In the genomic region with DNA sequence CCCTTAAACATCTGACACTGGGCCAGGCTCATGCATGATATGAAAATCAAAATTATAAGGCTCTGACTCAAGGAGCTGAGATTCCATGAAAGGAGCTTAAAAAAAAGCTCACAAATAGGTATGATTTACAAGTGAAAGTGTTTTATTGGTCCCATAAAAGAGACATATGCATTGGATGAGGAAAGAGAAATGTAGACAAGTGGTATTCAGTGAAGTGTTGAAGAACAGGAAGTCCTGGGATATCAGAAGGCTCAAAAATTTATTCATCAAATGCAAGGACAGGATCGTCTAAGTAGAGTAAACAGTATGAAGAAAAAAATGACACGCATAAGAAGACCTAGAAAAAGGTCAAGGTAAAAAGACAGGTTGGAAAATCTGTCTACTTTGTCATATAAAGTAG, we compare ENCODE assay signal across 18 cellular contexts.
DNase-seq lines count a peak whose midpoint lies in the region; ATAC-seq and TF ChIP-seq lines count a peak whose summit lies in the region.
"Had no signal": no experiment of that assay in that cellular context is flagged by ENCODE, and none has a peak within 500 bp of the region (broad histone marks: within the 10 kb centered on the region; RNA-seq: fewer than 3 reads in every experiment).

No MANE protein-coding gene starts in this region.

- H3K79me2 ChIP-seq in H9 (ENCODE audit: insufficient read depth, low read length) = no peaks in the 10 kb centered on the region

- H2AK5ac ChIP-seq in H9 (ENCODE audit: insufficient read length, low read length) = no peak overlapping the region

- intact Hi-C loops in activated CD8-positive, alpha-beta T cell treated with anti-CD3 and anti-CD28 coated beads for 36 hours (cut with micrococcal nuclease) = loop anchor here (10.0 kb wide), 2 partner anchors 655 to 925 kb away; no protein-coding TSS in a partner anchor
- intact Hi-C loops in natural killer cell (cut with micrococcal nuclease) = loop anchor here (10.0 kb wide), 1 partner anchor 655 kb away; no protein-coding TSS in a partner anchor

- H3K4me1 Mint-ChIP-seq in activated CD8-positive, alpha-beta T cell treated with anti-CD3 and anti-CD28 coated beads, Interleukin-2, amount 10 ng/mL, durations not matched to agents 7 days and 5 days (ENCODE audit: low read depth) = peaks cover 3% of the 10 kb centered on the region
- H3K4me1 Mint-ChIP-seq in activated CD8-positive, alpha-beta T cell treated with anti-CD3 and anti-CD28 coated beads for 36 hours (ENCODE audit: low read depth) = peaks cover 14% of the 10 kb centered on the region
- H3K4me1 Mint-ChIP-seq in natural killer cell = no peaks in the 10 kb centered on the region
- peaks cover 0 to 9% of the 10 kb centered on the region in 2 donors for H3K4me1 Mint-ChIP-seq in natural killer cell treated with Interleukin-12 subunit alpha and Interleukin-12 subunit beta and Interleukin-15 and Interleukin-18, amount 100 ng/mL, for 72 hours (ENCODE audit: low read depth in 2 of 2)
- peaks cover under 1 to 2% of the 10 kb centered on the region in 2 donors for H3K4me1 Mint-ChIP-seq in immature natural killer cell
- H3K4me1 Mint-ChIP-seq in H9 = no peaks in the 10 kb centered on the region
- H3K4me1 Mint-ChIP-seq: GM23338 had no signal

- H4K91ac ChIP-seq in H9 (ENCODE audit: insufficient read length, low read depth, low read length) = no peak overlapping the region

- CTCF ChIA-PET in activated CD8-positive, alpha-beta T cell treated with anti-CD3 and anti-CD28 coated beads, Interleukin-2, amount 10 ng/mL, durations not matched to agents 7 days and 5 days (lab: Charles Lee) = interaction anchor here (0.6 to 1.8 kb wide), 4 partner anchors 9 to 1385 kb away, joined by 3 to 4 read pairs (median 4); no protein-coding TSS in a partner anchor
- CTCF ChIA-PET in activated CD8-positive, alpha-beta T cell treated with anti-CD3 and anti-CD28 coated beads for 36 hours (lab: Charles Lee) = interaction anchor here (0.8 kb wide), 1 partner anchor 241 kb away, joined by 3 read pairs; no protein-coding TSS in a partner anchor

- no peak overlapping the region for H2BK15ac ChIP-seq in H9 (ENCODE audit: low read depth, low read length)

- no peak overlapping the region for H2BK5ac ChIP-seq in H9 (ENCODE audit: insufficient read length, low read length)

- H4K8ac ChIP-seq in H9 (replicated peaks; ENCODE audit: insufficient read length, low read depth, low read length) = no peak overlapping the region

- H3K9me3 ChIP-seq in H9 (ENCODE audit: control insufficient read depth, low read depth, low read length) = no peaks in the 10 kb centered on the region
- H3K9me3 ChIP-seq: BLaER1 treated with 17β-estradiol and CSF1 and Interleukin-3, amounts not matched to agents 10 nM and 100 nM had no signal

- DNase-seq in activated CD8-positive, alpha-beta T cell treated with anti-CD3 and anti-CD28 coated beads, Interleukin-2, amount 10 ng/mL, durations not matched to agents 7 days and 5 days = no peak
- DNase-seq in activated CD8-positive, alpha-beta T cell treated with anti-CD3 and anti-CD28 coated beads for 36 hours = no peak
- DNase-seq in natural killer cell = no peak
- no peak for DNase-seq in natural killer cell treated with Interleukin-12 subunit alpha and Interleukin-12 subunit beta and Interleukin-15 and Interleukin-18, amount 100 ng/mL, for 72 hours (ENCODE audit: low spot score)
- DNase-seq in immature natural killer cell = no peak
- DNase-seq in H9 = no peak
- DNase-seq in islet precursor cell = no peak
- DNase-seq: 8988T; Calu3; CD8-positive, alpha-beta T cell; DMS79 treated with DMSO at 0.1 percent for 48 hours; GF-D8; HFFc6 had no signal

- no peak overlapping the region for H3K56ac ChIP-seq in H9 (ENCODE audit: insufficient read length, low read depth, low read length)

- H3K27me3 Mint-ChIP-seq in activated CD8-positive, alpha-beta T cell treated with anti-CD3 and anti-CD28 coated beads, Interleukin-2, amount 10 ng/mL, durations not matched to agents 7 days and 5 days (ENCODE audit: low read depth) = no peaks in the 10 kb centered on the region
- H3K27me3 Mint-ChIP-seq in activated CD8-positive, alpha-beta T cell treated with anti-CD3 and anti-CD28 coated beads for 36 hours = no peaks in the 10 kb centered on the region
- H3K27me3 Mint-ChIP-seq in natural killer cell (ENCODE audit: low read depth in 2 of 2) = no peaks in the 10 kb centered on the region
- H3K27me3 Mint-ChIP-seq in natural killer cell treated with Interleukin-12 subunit alpha and Interleukin-12 subunit beta and Interleukin-15 and Interleukin-18, amount 100 ng/mL, for 72 hours = no peaks in the 10 kb centered on the region
- peaks cover 0 to 2% (median 0%) of the 10 kb centered on the region in 3 donors for H3K27me3 Mint-ChIP-seq in immature natural killer cell (ENCODE audit: low read depth in 3 of 3)
- no peaks in the 10 kb centered on the region for H3K27me3 Mint-ChIP-seq in H9 (ENCODE audit: low read depth)
- H3K27me3 Mint-ChIP-seq: B cell had no signal

- no peaks in the 10 kb centered on the region for H3K4me1 ChIP-seq in H9 (ENCODE audit: insufficient read depth, low read length)
- H3K4me1 ChIP-seq: BLaER1 treated with 17β-estradiol and CSF1 and Interleukin-3, amounts not matched to agents 10 nM and 100 nM had no signal

- no peak overlapping the region for H2BK120ac ChIP-seq in H9 (ENCODE audit: low read depth, low read length, poor library complexity, severe bottlenecking)

- no peak overlapping the region for H4K5ac ChIP-seq in H9 (ENCODE audit: insufficient read length, low read depth, low read length)

- H3K4me3 Mint-ChIP-seq in activated CD8-positive, alpha-beta T cell treated with anti-CD3 and anti-CD28 coated beads, Interleukin-2, amount 10 ng/mL, durations not matched to agents 7 days and 5 days = no peak overlapping the region
- no peak overlapping the region for H3K4me3 Mint-ChIP-seq in activated CD8-positive, alpha-beta T cell treated with anti-CD3 and anti-CD28 coated beads for 36 hours
- H3K4me3 Mint-ChIP-seq in natural killer cell (no peak overlapping the region), immature natural killer cell (no peak overlapping the region), H9 (no peak overlapping the region)
- no peak overlapping the region for H3K4me3 Mint-ChIP-seq in natural killer cell treated with Interleukin-12 subunit alpha and Interleukin-12 subunit beta and Interleukin-15 and Interleukin-18, amount 100 ng/mL, for 72 hours
- H3K4me3 Mint-ChIP-seq: B cell; CD8-positive, alpha-beta T cell; GM23338; HFFc6 had no signal

- H3K4ac ChIP-seq in H9 (ENCODE audit: low read depth, low read length) = no peak overlapping the region

- H3K14ac ChIP-seq in H9 (ENCODE audit: insufficient read depth, low read length) = no peak overlapping the region

- no peaks in the 10 kb centered on the region for H3K27me3 ChIP-seq in H9 (ENCODE audit: insufficient read depth, low read length)
- H3K27me3 ChIP-seq: BLaER1 treated with 17β-estradiol and CSF1 and Interleukin-3, amounts not matched to agents 10 nM and 100 nM had no signal

- no peak overlapping the region for H3K23ac ChIP-seq in H9 (ENCODE audit: insufficient read length, low read depth, low read length)

- H2BK12ac ChIP-seq in H9 (ENCODE audit: insufficient read length, low read depth, low read length) = no peak overlapping the region

- H3K23me2 ChIP-seq in H9 (ENCODE audit: insufficient read length, low read depth, low read length, poor library complexity, severe bottlenecking) = no peaks in the 10 kb centered on the region

- H2AFZ ChIP-seq in H9 (ENCODE audit: low read length) = no peak overlapping the region
- H2AFZ ChIP-seq: GM23338 had no signal

- H4K20me1 ChIP-seq in H9 (ENCODE audit: control insufficient read depth, insufficient read depth, insufficient read length) = no peaks in the 10 kb centered on the region
- H4K20me1 ChIP-seq: BLaER1 treated with 17β-estradiol and CSF1 and Interleukin-3, amounts not matched to agents 10 nM and 100 nM had no signal

- no peak overlapping the region for H3K4me2 ChIP-seq in H9 (ENCODE audit: insufficient read depth, insufficient read length, low read length)
- H3K4me2 ChIP-seq: BLaER1 treated with 17β-estradiol and CSF1 and Interleukin-3, amounts not matched to agents 10 nM and 100 nM; GM23338 had no signal

- no peak overlapping the region for H3K27ac ChIP-seq in H9 (ENCODE audit: insufficient read length, low read depth, low read length)
- H3K27ac ChIP-seq: BLaER1 treated with 17β-estradiol and CSF1 and Interleukin-3, amounts not matched to agents 10 nM and 100 nM; HL-60 had no signal

- no peaks in the 10 kb centered on the region for H3K79me1 ChIP-seq in H9 (ENCODE audit: insufficient read depth, low read depth, low read length, poor library complexity, severe bottlenecking)

- H3K27ac Mint-ChIP-seq in activated CD8-positive, alpha-beta T cell treated with anti-CD3 and anti-CD28 coated beads, Interleukin-2, amount 10 ng/mL, durations not matched to agents 7 days and 5 days = peak overlapping the region; percentile 8
- H3K27ac Mint-ChIP-seq in activated CD8-positive, alpha-beta T cell treated with anti-CD3 and anti-CD28 coated beads for 36 hours = no peak overlapping the region
- peak overlapping the region; percentile 3 to 4 for H3K27ac Mint-ChIP-seq in natural killer cell
- H3K27ac Mint-ChIP-seq in natural killer cell treated with Interleukin-12 subunit alpha and Interleukin-12 subunit beta and Interleukin-15 and Interleukin-18, amount 100 ng/mL, for 72 hours = no peak overlapping the region
- peak overlapping the region in 4 of 6 donors; percentile 10 to 54 (median 34) for H3K27ac Mint-ChIP-seq in immature natural killer cell
- no peak overlapping the region for H3K27ac Mint-ChIP-seq in H9
- H3K27ac Mint-ChIP-seq: B cell; CD8-positive, alpha-beta T cell; GM23338; HFFc6 had no signal

- H3K9ac ChIP-seq in H9 (ENCODE audit: extremely low read depth, insufficient read length, low read length) = no peak overlapping the region
- H3K9ac ChIP-seq: BLaER1 treated with 17β-estradiol and CSF1 and Interleukin-3, amounts not matched to agents 10 nM and 100 nM had no signal

- no peaks in the 10 kb centered on the region for H3K9me3 Mint-ChIP-seq in activated CD8-positive, alpha-beta T cell treated with anti-CD3 and anti-CD28 coated beads, Interleukin-2, amount 10 ng/mL, durations not matched to agents 7 days and 5 days (ENCODE audit: insufficient read depth)
- no peaks in the 10 kb centered on the region for H3K9me3 Mint-ChIP-seq in activated CD8-positive, alpha-beta T cell treated with anti-CD3 and anti-CD28 coated beads for 36 hours
- no peaks in the 10 kb centered on the region for H3K9me3 Mint-ChIP-seq in natural killer cell
- H3K9me3 Mint-ChIP-seq in natural killer cell treated with Interleukin-12 subunit alpha and Interleukin-12 subunit beta and Interleukin-15 and Interleukin-18, amount 100 ng/mL, for 72 hours = no peaks in the 10 kb centered on the region
- H3K9me3 Mint-ChIP-seq in immature natural killer cell = no peaks in the 10 kb centered on the region
- no peaks in the 10 kb centered on the region for H3K9me3 Mint-ChIP-seq in H9
- H3K9me3 Mint-ChIP-seq: CD8-positive, alpha-beta T cell; GM23338; HFFc6 had no signal

- no peak for ATAC-seq in activated CD8-positive, alpha-beta T cell treated with anti-CD3 and anti-CD28 coated beads, Interleukin-2, amount 10 ng/mL, durations not matched to agents 7 days and 5 days
- ATAC-seq in activated CD8-positive, alpha-beta T cell treated with anti-CD3 and anti-CD28 coated beads for 36 hours = no peak
- no peak for ATAC-seq in natural killer cell
- no peak for ATAC-seq in natural killer cell treated with Interleukin-12 subunit alpha and Interleukin-12 subunit beta and Interleukin-15 and Interleukin-18, amount 100 ng/mL, for 72 hours
- ATAC-seq: CD8-positive, alpha-beta T cell; GM23338; HCT116 had no signal

- POLR2A ChIA-PET in activated CD8-positive, alpha-beta T cell treated with anti-CD3 and anti-CD28 coated beads, Interleukin-2, amount 10 ng/mL, durations not matched to agents 7 days and 5 days (lab: Charles Lee) = no interaction called here
- POLR2A ChIA-PET in activated CD8-positive, alpha-beta T cell treated with anti-CD3 and anti-CD28 coated beads for 36 hours (lab: Charles Lee) = interaction anchor here (0.6 kb wide), 2 partner anchors 20 to 472 kb away, joined by 3 to 5 read pairs; no protein-coding TSS in a partner anchor

- no CpG with 5 or more reads among the region's 2 CpGs for WGBS in H9 (ENCODE audit: extremely low coverage, insufficient read length, low lambda C conversion rate)

- no peak overlapping the region for H3K18ac ChIP-seq in H9 (ENCODE audit: insufficient read length, low read depth, low read length)

- H2BK20ac ChIP-seq in H9 (ENCODE audit: low read depth, low read length, poor library complexity, severe bottlenecking) = no peak overlapping the region

- peaks cover 66% of the 10 kb centered on the region for H3K36me3 Mint-ChIP-seq in activated CD8-positive, alpha-beta T cell treated with anti-CD3 and anti-CD28 coated beads, Interleukin-2, amount 10 ng/mL, durations not matched to agents 7 days and 5 days (ENCODE audit: low read depth)
- peaks cover 54% of the 10 kb centered on the region for H3K36me3 Mint-ChIP-seq in activated CD8-positive, alpha-beta T cell treated with anti-CD3 and anti-CD28 coated beads for 36 hours (ENCODE audit: low read depth)
- H3K36me3 Mint-ChIP-seq in natural killer cell (peaks cover 10% of the 10 kb centered on the region), immature natural killer cell (peaks cover 19 to 54% (median 34%) of the 10 kb centered on the region in 3 donors), H9 (ENCODE audit: insufficient read depth in 1 of 3, low read depth in 3 of 3) (peaks cover 4 to 33% (median 24%) of the 10 kb centered on the region in 3 experiments; a peak in 6 of 7 replicates)
- peaks cover 32% of the 10 kb centered on the region for H3K36me3 Mint-ChIP-seq in natural killer cell treated with Interleukin-12 subunit alpha and Interleukin-12 subunit beta and Interleukin-15 and Interleukin-18, amount 100 ng/mL, for 72 hours

- TF ChIP-seq CTCF in activated CD8-positive, alpha-beta T cell treated with anti-CD3 and anti-CD28 coated beads for 36 hours (IDR thresholded peaks at IDR 0.05) = no peak
- TF ChIP-seq CTCF in natural killer cell (IDR thresholded peaks at IDR 0.05) (no peak), H9 (conservative IDR thresholded peaks at IDR 0.05) (no peak)

- H3T11ph ChIP-seq in H9 (ENCODE audit: low read length) = no peak overlapping the region

Comparison
In these comparisons a context has a peak if more than half of its experiments do, and no peak if none do; other contexts are left out.
1. H3K27ac Mint-ChIP-seq: peak in activated CD8-positive, alpha-beta T cell treated with anti-CD3 and anti-CD28 coated beads, Interleukin-2, amount 10 ng/mL, durations not matched to agents 7 days and 5 days (single experiment), natural killer cell (2 of 2) and immature natural killer cell (4 of 6); none in activated CD8-positive, alpha-beta T cell treated with anti-CD3 and anti-CD28 coated beads for 36 hours (single experiment), natural killer cell treated with Interleukin-12 subunit alpha and Interleukin-12 subunit beta and Interleukin-15 and Interleukin-18, amount 100 ng/mL, for 72 hours (0 of 2) and H9 (0 of 3).